In the genomic region with DNA sequence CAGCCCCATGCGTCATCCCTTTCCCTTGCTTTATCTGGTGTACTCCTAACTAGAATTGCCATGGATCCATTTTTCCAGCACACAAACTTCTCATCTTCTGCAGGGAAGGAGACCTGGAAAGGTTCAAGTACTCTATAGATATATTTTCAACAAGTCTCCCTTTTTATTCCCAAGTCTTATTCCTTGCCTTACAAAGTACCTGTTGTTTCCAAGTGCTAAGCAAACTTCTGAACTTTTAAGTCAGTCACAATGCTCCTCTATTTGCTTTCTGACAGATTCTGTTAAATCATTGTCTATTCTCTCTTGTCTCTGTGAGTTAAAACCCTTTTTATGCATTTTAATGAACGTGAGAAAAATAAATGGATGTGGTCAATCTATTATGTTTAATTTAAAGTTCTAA, we compare ENCODE assay signal across 37 cellular contexts. TPM values are rescaled to one million over a fixed set of nuclear protein-coding genes. Genes with fewer than 3 reads are reported as not detected.
"Had no signal": no experiment of that assay in that cellular context is flagged by ENCODE, and none has a peak within 500 bp of the region (broad histone marks: within the 10 kb centered on the region; RNA-seq: fewer than 3 reads in every experiment).

No MANE protein-coding gene starts in this region.

- DNase-seq: activated B cell treated with CpG ODN at 0.5 μM for 24 hours; activated CD4-positive, alpha-beta memory T cell treated with anti-CD3 and anti-CD28 coated beads for 36 hours; activated CD4-positive, alpha-beta T cell treated with anti-CD3 and anti-CD28 coated beads for 4 hours; activated CD4-positive, alpha-beta T cell treated with anti-CD3 and anti-CD28 coated beads, Interleukin-2, amount 10 ng/mL, durations not matched to agents 24 days and 14 days; activated CD4-positive, alpha-beta T cell treated with anti-CD3 and anti-CD28 coated beads, Interleukin-2, amount 50 U/mL, for 1 hour; activated CD4-positive, alpha-beta T cell treated with anti-CD3 and anti-CD28 coated beads, Interleukin-2, amount 50 U/mL, for 4 hours; activated CD4-positive, CD25-positive, alpha-beta regulatory T cell treated with anti-CD3 and anti-CD28 coated beads, Interleukin-2, amount 50 U/mL, for 72 hours; activated CD8-positive, alpha-beta memory T cell treated with anti-CD3 and anti-CD28 coated beads, Interleukin-2, amount 50 U/mL, for 4 hours; activated CD8-positive, alpha-beta T cell treated with anti-CD3 and anti-CD28 coated beads for 36 hours; activated effector memory CD4-positive, alpha-beta T cell treated with anti-CD3 and anti-CD28 coated beads, Interleukin-2, amount 50 U/mL, for 16 hours; activated gamma-delta T cell treated with Interleukin-2 at 50 U/mL for 16 hours; activated naive CD4-positive, alpha-beta T cell; activated naive CD4-positive, alpha-beta T cell treated with anti-CD3 and anti-CD28 coated beads for 36 hours; activated naive CD4-positive, alpha-beta T cell treated with anti-CD3 and anti-CD28 coated beads, Interleukin-2, amount 50 U/mL, for 16 hours; activated naive CD8-positive, alpha-beta T cell treated with anti-CD3 and anti-CD28 coated beads for 36 hours; activated T-cell treated with anti-CD3 and anti-CD28 coated beads for 4 hours; activated T-cell treated with anti-CD3 and anti-CD28 coated beads, Interleukin-2, amount 50 U/mL, for 1 hour; activated T-cell treated with anti-CD3 and anti-CD28 coated beads, Interleukin-2, amount 50 U/mL, for 4 hours; activated T-cell treated with anti-CD3 and anti-CD28 coated beads, Interleukin-2, amount 50 U/mL, for 72 hours; adrenal gland; amniotic stem cell; aorta; body of pancreas; brain microvascular endothelial cell; central memory CD4-positive, alpha-beta T cell; T-helper 1 cell; T-helper 2 cell; T-helper 9 cell had no signal

- H3K36me3 ChIP-seq: adrenal gland, brain microvascular endothelial cell, breast epithelium had no signal

- H3K4me1 ChIP-seq: adrenal gland, body of pancreas, breast epithelium had no signal

- H3K27me3 Mint-ChIP-seq: activated B cell treated with CpG ODN at 0.5 μM for 24 hours; activated CD4-positive, alpha-beta memory T cell treated with anti-CD3 and anti-CD28 coated beads for 36 hours; activated CD8-positive, alpha-beta T cell treated with anti-CD3 and anti-CD28 coated beads for 36 hours; activated naive CD8-positive, alpha-beta T cell treated with anti-CD3 and anti-CD28 coated beads for 36 hours had no signal

- H3K4me3 ChIP-seq: adrenal gland, body of pancreas, breast epithelium had no signal

- H3K27ac Mint-ChIP-seq: activated B cell treated with CpG ODN at 0.5 μM for 24 hours; activated CD4-positive, alpha-beta memory T cell treated with anti-CD3 and anti-CD28 coated beads for 36 hours; activated CD4-positive, alpha-beta T cell treated with anti-CD3 and anti-CD28 coated beads, Interleukin-2, amount 10 ng/mL, durations not matched to agents 24 days and 14 days; activated CD8-positive, alpha-beta T cell treated with anti-CD3 and anti-CD28 coated beads for 36 hours; activated naive CD4-positive, alpha-beta T cell treated with anti-CD3 and anti-CD28 coated beads for 36 hours; activated naive CD4-positive, alpha-beta T cell treated with anti-CD3 and anti-CD28 coated beads, Interleukin-2, amount 50 U/mL, for 72 hours; activated naive CD8-positive, alpha-beta T cell treated with anti-CD3 and anti-CD28 coated beads for 36 hours; activated T-cell treated with anti-CD3 and anti-CD28 coated beads, Interleukin-2, amount 50 U/mL, for 72 hours; activated T-helper 1 cell treated with anti-CD3 and anti-CD28 coated beads, Interleukin-12 subunit alpha, Interleukin-12 subunit beta, Interleukin-2, Interleukin-4 antibody, amounts not matched to agents 30 ng/mL and 10 ng/mL and 1 ng/mL, durations not matched to agents 14 hours and 24 hours and 36 hours; activated T-helper 17 cell treated with anti-CD3 and anti-CD28 coated beads, Interleukin-2, amount 50 U/mL, for 72 hours; T-helper 1 cell treated with Interleukin-12 subunit alpha and Interleukin-12 subunit beta and Interleukin-4 antibody, amounts not matched to agents 30 μg/mL and 1 μg/mL, for 36 hours; T-helper 2 cell treated with Interferon-gamma antibody and Interleukin-4, amounts not matched to agents 5 μg/mL and 100 μg/mL, for 36 hours had no signal

- H3K27me3 ChIP-seq: adrenal gland, body of pancreas, brain microvascular endothelial cell, breast epithelium had no signal

- H3K9me3 Mint-ChIP-seq: activated B cell treated with CpG ODN at 0.5 μM for 24 hours; activated CD4-positive, alpha-beta memory T cell treated with anti-CD3 and anti-CD28 coated beads for 36 hours; activated CD4-positive, alpha-beta T cell treated with anti-CD3 and anti-CD28 coated beads, Interleukin-2, amount 10 ng/mL, durations not matched to agents 24 days and 14 days; activated CD8-positive, alpha-beta T cell treated with anti-CD3 and anti-CD28 coated beads for 36 hours; activated naive CD4-positive, alpha-beta T cell treated with anti-CD3 and anti-CD28 coated beads for 36 hours; activated naive CD4-positive, alpha-beta T cell treated with anti-CD3 and anti-CD28 coated beads, Interleukin-2, amount 50 U/mL, for 72 hours; activated naive CD8-positive, alpha-beta T cell treated with anti-CD3 and anti-CD28 coated beads for 36 hours; activated T-cell treated with anti-CD3 and anti-CD28 coated beads, Interleukin-2, amount 50 U/mL, for 4 hours; activated T-cell treated with anti-CD3 and anti-CD28 coated beads, Interleukin-2, amount 50 U/mL, for 72 hours; activated T-helper 1 cell treated with anti-CD3 and anti-CD28 coated beads, Interleukin-12 subunit alpha, Interleukin-12 subunit beta, Interleukin-2, Interleukin-4 antibody, amounts not matched to agents 30 ng/mL and 10 ng/mL and 1 ng/mL, durations not matched to agents 14 hours and 24 hours and 36 hours; activated T-helper 17 cell treated with anti-CD3 and anti-CD28 coated beads, Interleukin-2, amount 50 U/mL, for 72 hours; T-helper 1 cell treated with Interleukin-12 subunit alpha and Interleukin-12 subunit beta and Interleukin-4 antibody, amounts not matched to agents 30 μg/mL and 1 μg/mL, for 36 hours; T-helper 2 cell treated with Interferon-gamma antibody and Interleukin-4, amounts not matched to agents 5 μg/mL and 100 μg/mL, for 36 hours had no signal

- H3K4me3 Mint-ChIP-seq: activated B cell treated with CpG ODN at 0.5 μM for 24 hours; activated CD4-positive, alpha-beta memory T cell treated with anti-CD3 and anti-CD28 coated beads for 36 hours; activated CD4-positive, alpha-beta T cell treated with anti-CD3 and anti-CD28 coated beads, Interleukin-2, amount 10 ng/mL, durations not matched to agents 24 days and 14 days; activated CD8-positive, alpha-beta T cell treated with anti-CD3 and anti-CD28 coated beads for 36 hours; activated naive CD4-positive, alpha-beta T cell treated with anti-CD3 and anti-CD28 coated beads for 36 hours; activated naive CD8-positive, alpha-beta T cell treated with anti-CD3 and anti-CD28 coated beads for 36 hours; activated T-cell treated with anti-CD3 and anti-CD28 coated beads, Interleukin-2, amount 50 U/mL, for 4 hours; activated T-cell treated with anti-CD3 and anti-CD28 coated beads, Interleukin-2, amount 50 U/mL, for 72 hours; activated T-helper 1 cell treated with anti-CD3 and anti-CD28 coated beads, Interleukin-12 subunit alpha, Interleukin-12 subunit beta, Interleukin-2, Interleukin-4 antibody, amounts not matched to agents 30 ng/mL and 10 ng/mL and 1 ng/mL, durations not matched to agents 14 hours and 24 hours and 36 hours; activated T-helper 17 cell treated with anti-CD3 and anti-CD28 coated beads, Interleukin-2, amount 50 U/mL, for 72 hours; T-helper 1 cell treated with Interleukin-12 subunit alpha and Interleukin-12 subunit beta and Interleukin-4 antibody, amounts not matched to agents 30 μg/mL and 1 μg/mL, for 36 hours; T-helper 2 cell treated with Interferon-gamma antibody and Interleukin-4, amounts not matched to agents 5 μg/mL and 100 μg/mL, for 36 hours had no signal

- H3K36me3 Mint-ChIP-seq: activated CD4-positive, alpha-beta memory T cell treated with anti-CD3 and anti-CD28 coated beads for 36 hours; activated naive CD8-positive, alpha-beta T cell treated with anti-CD3 and anti-CD28 coated beads for 36 hours had no signal

- H3K27ac ChIP-seq: adrenal gland, body of pancreas, brain microvascular endothelial cell, breast epithelium, VCaP had no signal

- ATAC-seq: activated CD8-positive, alpha-beta T cell treated with anti-CD3 and anti-CD28 coated beads for 36 hours; activated naive CD4-positive, alpha-beta T cell treated with anti-CD3 and anti-CD28 coated beads, Interleukin-2, amount 50 U/mL, for 72 hours; activated T-cell treated with anti-CD3 and anti-CD28 coated beads, Interleukin-2, amount 50 U/mL, for 4 hours; activated T-cell treated with anti-CD3 and anti-CD28 coated beads, Interleukin-2, amount 50 U/mL, for 72 hours; activated T-helper 17 cell treated with anti-CD3 and anti-CD28 coated beads, Interleukin-2, amount 50 U/mL, for 72 hours; body of pancreas had no signal

- H3K9me3 ChIP-seq: body of pancreas, breast epithelium had no signal

RNA-seq across cellular contexts. Expression of gene CCDC73, which starts 20.4 kb away (rescaled TPM):
- total RNA-seq: activated CD4-positive, alpha-beta memory T cell treated with anti-CD3 and anti-CD28 coated beads for 36 hours; activated CD4-positive, alpha-beta T cell treated with anti-CD3 and anti-CD28 coated beads, Interleukin-2, amount 10 ng/mL, durations not matched to agents 24 days and 14 days; activated CD8-positive, alpha-beta T cell treated with anti-CD3 and anti-CD28 coated beads for 36 hours; activated naive CD4-positive, alpha-beta T cell treated with anti-CD3 and anti-CD28 coated beads for 36 hours; activated T-cell treated with anti-CD3 and anti-CD28 coated beads, Interleukin-2, amount 50 U/mL, for 72 hours; aorta; astrocyte; cardiac septum had no signal
- polyA plus RNA-seq: aorta had no signal
